8 cellular contexts compared by ENCODE assay signal in genomic region chr10:26697163-26697921, GRCh38. TPM values are rescaled to one million over a fixed set of nuclear protein-coding genes. Genes with fewer than 3 reads are reported as not detected.
DNase-seq lines count a peak whose midpoint lies in the region; ATAC-seq and TF ChIP-seq lines count a peak whose summit lies in the region.

A gene with protein sequence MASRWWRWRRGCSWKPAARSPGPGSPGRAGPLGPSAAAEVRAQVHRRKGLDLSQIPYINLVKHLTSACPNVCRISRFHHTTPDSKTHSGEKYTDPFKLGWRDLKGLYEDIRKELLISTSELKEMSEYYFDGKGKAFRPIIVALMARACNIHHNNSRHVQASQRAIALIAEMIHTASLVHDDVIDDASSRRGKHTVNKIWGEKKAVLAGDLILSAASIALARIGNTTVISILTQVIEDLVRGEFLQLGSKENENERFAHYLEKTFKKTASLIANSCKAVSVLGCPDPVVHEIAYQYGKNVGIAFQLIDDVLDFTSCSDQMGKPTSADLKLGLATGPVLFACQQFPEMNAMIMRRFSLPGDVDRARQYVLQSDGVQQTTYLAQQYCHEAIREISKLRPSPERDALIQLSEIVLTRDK (plus strand): TSS chr10:26697701. CDS start chr10:26697712, 11 bp downstream.

- intact Hi-C loops in activated naive CD4-positive, alpha-beta T cell treated with anti-CD3 and anti-CD28 coated beads for 36 hours (cut with micrococcal nuclease): loop anchor here (1.0 to 10.0 kb wide), 9 partner anchors 14 to 545 kb away; partner anchors contain the start of genes ANKRD26 and MASTL

- WGBS in thymus: under 1% methylated on average over 82 of the region's 82 CpGs

- peak within 1 kb of the TSS; percentile 96 for H3K4me3 Mint-ChIP-seq in activated naive CD4-positive, alpha-beta T cell treated with anti-CD3 and anti-CD28 coated beads for 36 hours

- H3K4me1 Mint-ChIP-seq in activated naive CD4-positive, alpha-beta T cell treated with anti-CD3 and anti-CD28 coated beads for 36 hours (ENCODE audit: low read depth): peaks cover 39% of the 10 kb centered on the region

- H3K9me3 ChIP-seq in thymus (ENCODE audit: control insufficient read depth): no peaks in the 10 kb centered on the region

- no peaks in the 10 kb centered on the region for H3K9me3 Mint-ChIP-seq in activated naive CD4-positive, alpha-beta T cell treated with anti-CD3 and anti-CD28 coated beads for 36 hours

- TF ChIP-seq EP300 in Ishikawa (IDR thresholded peaks at IDR 0.05; ENCODE audit: borderline replicate concordance): no peak

- H3K4me1 ChIP-seq in thymus (ENCODE audit: control insufficient read depth, insufficient read depth, low read length): peaks cover 19% of the 10 kb centered on the region

- no peaks in the 10 kb centered on the region for H3K27me3 Mint-ChIP-seq in activated naive CD4-positive, alpha-beta T cell treated with anti-CD3 and anti-CD28 coated beads for 36 hours (ENCODE audit: low read depth)

- peaks cover 23% of the 10 kb centered on the region for H3K36me3 Mint-ChIP-seq in activated naive CD4-positive, alpha-beta T cell treated with anti-CD3 and anti-CD28 coated beads for 36 hours (ENCODE audit: low read depth)

- DNase-seq in Daoy (ENCODE audit: low read depth) (peak; percentile 70), SK-N-DZ (ENCODE audit: low spot score) (peak; percentile 51), germinal center (ENCODE audit: low spot score) (peak; percentile 75), omental fat pad (ENCODE audit: low spot score) (peak; percentile 34)
- peak; percentile 72 for DNase-seq in activated naive CD4-positive, alpha-beta T cell treated with anti-CD3 and anti-CD28 coated beads for 36 hours

- CTCF ChIA-PET in activated naive CD4-positive, alpha-beta T cell treated with anti-CD3 and anti-CD28 coated beads for 36 hours (lab: Charles Lee): interaction anchor here (0.6 to 1.8 kb wide), 6 partner anchors 9 to 29 kb away, joined by 3 to 7 read pairs (median 4); no protein-coding TSS in a partner anchor

- no peaks in the 10 kb centered on the region for H3K27me3 ChIP-seq in thymus (ENCODE audit: control insufficient read depth, insufficient read depth)

- no peak for TF ChIP-seq CTCF in omental fat pad (IDR thresholded peaks at IDR 0.05)

- ATAC-seq in GM21529 (IDR thresholded peaks at IDR 0.05; ENCODE audit: unreplicated experiment): peak; percentile 81
- peak; percentile 87 for ATAC-seq in omental fat pad (ENCODE audit: low FRiP score)

- TF ChIP-seq RAD21 in Ishikawa (IDR thresholded peaks at IDR 0.05; ENCODE audit: low read depth): no peak

- peak within 1 kb of the TSS; percentile 89 for H3K27ac Mint-ChIP-seq in activated naive CD4-positive, alpha-beta T cell treated with anti-CD3 and anti-CD28 coated beads for 36 hours

- peak within 1 kb of the TSS; percentile 86 for H3K4me3 ChIP-seq in thymus (ENCODE audit: low read length)

- peak within 1 kb of the TSS; percentile 94 for H3K27ac ChIP-seq in thymus (ENCODE audit: low read depth)

- H3K36me3 ChIP-seq in thymus (ENCODE audit: control insufficient read depth, insufficient read depth): peaks cover 10% of the 10 kb centered on the region

TF ChIP-seq in Ishikawa, 13 proteins besides CTCF, POLR2A, EP300 and RAD21:
- TF ChIP-seq EGR1 (IDR thresholded peaks at IDR 0.05) (no peak), TCF12 (IDR thresholded peaks at IDR 0.05; ENCODE audit: low read depth) (peak; percentile 15; the same call in 1 of the 2 replicates), TAF1 (IDR thresholded peaks at IDR 0.05; ENCODE audit: low read depth) (peak; percentile 71), ZBTB7A (IDR thresholded peaks at IDR 0.05; ENCODE audit: low read depth) (no peak)
- TF ChIP-seq, protein P1, sequence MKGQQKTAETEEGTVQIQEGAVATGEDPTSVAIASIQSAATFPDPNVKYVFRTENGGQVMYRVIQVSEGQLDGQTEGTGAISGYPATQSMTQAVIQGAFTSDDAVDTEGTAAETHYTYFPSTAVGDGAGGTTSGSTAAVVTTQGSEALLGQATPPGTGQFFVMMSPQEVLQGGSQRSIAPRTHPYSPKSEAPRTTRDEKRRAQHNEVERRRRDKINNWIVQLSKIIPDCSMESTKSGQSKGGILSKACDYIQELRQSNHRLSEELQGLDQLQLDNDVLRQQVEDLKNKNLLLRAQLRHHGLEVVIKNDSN (IDR thresholded peaks at IDR 0.05): peak; percentile 62; the same call in 1 of the 2 replicates

RNA-seq across cellular contexts. Expression of the gene that starts here (rescaled TPM):
- total RNA-seq in Daoy (2014; rRNA removed; shearing (Covaris generic)): 31.8 and 35.5 TPM in 2 replicates
- 23.1 and 30.8 TPM in 2 replicates for polyA plus RNA-seq in SK-N-DZ (2014; cell fraction: cytosol; rRNA removed)
- 31.8 and 34.5 TPM in 2 replicates for polyA plus RNA-seq in SK-N-DZ (2014; cell fraction: nucleus; rRNA removed)
- total RNA-seq in activated naive CD4-positive, alpha-beta T cell treated with anti-CD3 and anti-CD28 coated beads for 36 hours: 10 to 100 TPM; 14.5 to 16.0 TPM
- total RNA-seq in omental fat pad: 10 to 100 TPM in 1 of 4 donors, 1 to 10 TPM in 3; 4.5 to 14.8 (median 5.0) TPM
- 31.5 TPM for polyA plus RNA-seq in thymus

Comparison
In these comparisons a context has a peak if more than half of its experiments do, and no peak if none do; other contexts are left out.
1. Peak in every context shown above with its lines: DNase-seq, ATAC-seq, H3K4me3 ChIP-seq and H3K27ac ChIP-seq.